Comparison of ENCODE assay signal across 20 cellular contexts in genomic region chr5:14948341-14948830, GRCh38.
"Had no signal": no experiment of that assay in that cellular context is flagged by ENCODE, and none has a peak within 500 bp of the region (broad histone marks: within the 10 kb centered on the region; RNA-seq: fewer than 3 reads in every experiment).

No MANE protein-coding gene starts in this region.

- H3K4me3 ChIP-seq: dorsolateral prefrontal cortex, left ventricle myocardium inferior, lower lobe of right lung, right atrium auricular region, sigmoid colon, skin epidermis, thoracic aorta, transverse colon had no signal

- DNase-seq: cortex of kidney; dorsolateral prefrontal cortex; effector CD8-positive, alpha-beta T cell; foreskin melanocyte; immature natural killer cell; kidney; left cardiac atrium; left ventricle myocardium inferior; lower lobe of right lung; natural killer cell; posterior cingulate gyrus; sigmoid colon; stimulated activated CD4-positive, alpha-beta T cell treated with anti-CD3 and anti-CD28 coated beads, Interleukin-2, amount 100 ng/mL, for 24 hours; stimulated activated CD4-positive, alpha-beta T cell treated with anti-CD3 and anti-CD28 coated beads, Interleukin-4, amount 100 ng/mL, for 4 hours; stimulated activated naive B cell treated with anti-CD40 and anti-IgM and Interleukin-4, amounts not matched to agents 10 μg/mL and 1 μg/mL and 100 μg/mL, for 72 hours; stimulated activated naive CD8-positive, alpha-beta T cell treated with anti-CD3 and anti-CD28 coated beads, Interleukin-15, amount 100 ng/mL, for 72 hours; transverse colon had no signal
